Comparison of ENCODE assay signal across 8 cellular contexts in genomic region chr4:55554453-55555030, GRCh38. TPM values are rescaled to one million over a fixed set of nuclear protein-coding genes. Genes with fewer than 3 reads are reported as not detected.
DNase-seq lines count a peak whose midpoint lies in the region; ATAC-seq, FAIRE-seq and TF ChIP-seq lines count a peak whose summit lies in the region.

No MANE protein-coding gene starts in this region.

- no peak for TF ChIP-seq EP300 in Ishikawa (IDR thresholded peaks at IDR 0.05; ENCODE audit: borderline replicate concordance)

- H3K27me3 ChIP-seq in CD4-positive, CD25-positive, alpha-beta regulatory T cell (ENCODE audit: control insufficient read depth, insufficient read depth, low read length) = peaks cover 6% of the 10 kb centered on the region
- no peaks in the 10 kb centered on the region for H3K27me3 ChIP-seq in bronchial epithelial cell (ENCODE audit: control insufficient read depth, insufficient read depth, low read length)
- no peaks in the 10 kb centered on the region for H3K27me3 ChIP-seq in MG63

- H3K9me3 ChIP-seq in CD4-positive, CD25-positive, alpha-beta regulatory T cell (ENCODE audit: control insufficient read depth in 2 of 2, low read length in 2 of 2) = no peaks in the 10 kb centered on the region
- no peaks in the 10 kb centered on the region for H3K9me3 ChIP-seq in MG63

- H3K27ac Mint-ChIP-seq in CD4-positive, CD25-positive, alpha-beta regulatory T cell = no peak overlapping the region

- H3K27me3 Mint-ChIP-seq in CD4-positive, CD25-positive, alpha-beta regulatory T cell = peaks cover 21% of the 10 kb centered on the region

- peak in 2 of 3 donors; percentile 49 to 52 for DNase-seq in CD4-positive, CD25-positive, alpha-beta regulatory T cell
- DNase-seq in bronchial epithelial cell (ENCODE audit: low read depth) (peak; percentile 40), myocyte (ENCODE audit: low read depth) (peak; percentile 58), amygdala (lab: John Stamatoyannopoulos, UW) (no peak), MG63 (no peak)

- peak; percentile 28; the same call in 1 of the 2 replicates for TF ChIP-seq RAD21 in Ishikawa (IDR thresholded peaks at IDR 0.05; ENCODE audit: low read depth)

- H3K4me3 ChIP-seq in CD4-positive, CD25-positive, alpha-beta regulatory T cell (ENCODE audit: low read depth, low read length) = no peak overlapping the region
- H3K4me3 ChIP-seq in bronchial epithelial cell (ENCODE audit: low read depth, low read length) (no peak overlapping the region), MG63 (no peak overlapping the region)

- H3K4me1 Mint-ChIP-seq in CD4-positive, CD25-positive, alpha-beta regulatory T cell = peaks cover 0 to 9% (median 4%) of the 10 kb centered on the region in 4 donors

- H3K36me3 Mint-ChIP-seq in CD4-positive, CD25-positive, alpha-beta regulatory T cell = no peaks in the 10 kb centered on the region

- peak overlapping the region in 1 of 4 donors; percentile 43 for H3K4me3 Mint-ChIP-seq in CD4-positive, CD25-positive, alpha-beta regulatory T cell

- TF ChIP-seq CTCF in bronchial epithelial cell (IDR thresholded peaks at IDR 0.05; ENCODE audit: insufficient read depth, low read length, severe bottlenecking) = peak; percentile 21

- H3K4me1 ChIP-seq in CD4-positive, CD25-positive, alpha-beta regulatory T cell (ENCODE audit: control insufficient read depth, insufficient read depth, low read length, poor library complexity, severe bottlenecking) = no peaks in the 10 kb centered on the region

- no peak overlapping the region for H3K27ac ChIP-seq in CD4-positive, CD25-positive, alpha-beta regulatory T cell (ENCODE audit: insufficient read depth, low read length, poor library complexity, severe bottlenecking)

- no peaks in the 10 kb centered on the region for H3K36me3 ChIP-seq in CD4-positive, CD25-positive, alpha-beta regulatory T cell (ENCODE audit: control insufficient read depth, insufficient read depth, low read length)
- H3K36me3 ChIP-seq in bronchial epithelial cell (ENCODE audit: control insufficient read depth, insufficient read depth, low read length) = no peaks in the 10 kb centered on the region
- no peaks in the 10 kb centered on the region for H3K36me3 ChIP-seq in MG63

- no peak for FAIRE-seq in bronchial epithelial cell (lab: Jason Lieb, UNC)

- H3K9me3 Mint-ChIP-seq in CD4-positive, CD25-positive, alpha-beta regulatory T cell = peaks cover 0 to 2% (median 0%) of the 10 kb centered on the region in 7 donors

- peak in 1 of 2 donors; percentile 52 for ATAC-seq in CD4-positive, CD25-positive, alpha-beta regulatory T cell (ENCODE audit: low read depth in 2 of 2)
- ATAC-seq in HG03432 (IDR thresholded peaks at IDR 0.05; ENCODE audit: unreplicated experiment) (no peak), GM18517 (IDR thresholded peaks at IDR 0.05; ENCODE audit: unreplicated experiment) (no peak)

TF ChIP-seq in Ishikawa, 13 proteins besides CTCF, POLR2A, EP300 and RAD21:
- TF ChIP-seq MAX (IDR thresholded peaks at IDR 0.05) = no peak
- no peak for TF ChIP-seq TCF12 (IDR thresholded peaks at IDR 0.05; ENCODE audit: low read depth)
- TF ChIP-seq YY1 (IDR thresholded peaks at IDR 0.05; ENCODE audit: low read depth) = no peak

RNA-seq across cellular contexts. Expression of gene CLOCK, which starts 7.8 kb away (rescaled TPM):
- total RNA-seq in CD4-positive, CD25-positive, alpha-beta regulatory T cell = 16.6 TPM
- 1 to 10 TPM; 4.6 to 8.9 (median 7.9) TPM for polyA plus RNA-seq in CD4-positive, CD25-positive, alpha-beta regulatory T cell
- total RNA-seq in bronchial epithelial cell (20.8 and 29.7 TPM in 2 replicates), myocyte (51.3 and 77.4 TPM in 2 replicates)
- polyA plus RNA-seq in myocyte (2012) = 11.2 TPM
- total RNA-seq in MG63 (2014; rRNA removed; shearing (Covaris generic); ENCODE audit: low replicate concordance) = 8.1 and 21.4 TPM in 2 replicates

RNA-seq across cellular contexts. Expression of gene PDCL2, which starts 37.5 kb away (rescaled TPM):
- not detected for total RNA-seq in CD4-positive, CD25-positive, alpha-beta regulatory T cell
- polyA plus RNA-seq in CD4-positive, CD25-positive, alpha-beta regulatory T cell = not detected
- total RNA-seq in bronchial epithelial cell (not detected in 2 replicates), myocyte (not detected in 2 replicates)
- not detected for polyA plus RNA-seq in myocyte (2012)
- not detected in 2 replicates for total RNA-seq in MG63 (2014; rRNA removed; shearing (Covaris generic); ENCODE audit: low replicate concordance)

Comparison
In these comparisons a context has a peak if more than half of its experiments do, and no peak if none do; other contexts are left out.
1. DNase-seq: peak in CD4-positive, CD25-positive, alpha-beta regulatory T cell (2 of 3), bronchial epithelial cell (single experiment) and myocyte (single experiment); none in amygdala (0 of 56) and MG63 (single experiment).